ENCODE assay signal across 8 cellular contexts in genomic region chr5:13957032-13957645, GRCh38. TPM values are rescaled to one million over a fixed set of nuclear protein-coding genes. Genes with fewer than 3 reads are reported as not detected.
DNase-seq lines count a peak whose midpoint lies in the region; ATAC-seq and TF ChIP-seq lines count a peak whose summit lies in the region.

No MANE protein-coding gene starts in this region.

- no peaks in the 10 kb centered on the region for H3K27me3 Mint-ChIP-seq in T-cell

- intact Hi-C loops in lower lobe of right lung (cut with DNase I) = no loop called here

- H3K4me3 ChIP-seq in cardiac fibroblast (replicated peaks in 1 of 2; ENCODE audit: low read depth in 2 of 2, low read length in 2 of 2) (no peak overlapping the region), lower lobe of right lung (no peak overlapping the region)

- H3K4me1 ChIP-seq in lower lobe of right lung = no peaks in the 10 kb centered on the region

- no peaks in the 10 kb centered on the region for H3K4me1 Mint-ChIP-seq in T-cell

- H3K4me3 Mint-ChIP-seq in T-cell = no peak overlapping the region

- no peak overlapping the region for H3K27ac Mint-ChIP-seq in T-cell

- H3K36me3 ChIP-seq in lower lobe of right lung = no peaks in the 10 kb centered on the region

- POLR2A ChIA-PET in T-cell (lab: Charles Lee) = no interaction called here

- TF ChIP-seq CTCF in cardiac fibroblast (IDR thresholded peaks at IDR 0.05; ENCODE audit: low read depth, low read length) (peak; percentile 72), lower lobe of right lung (IDR thresholded peaks at IDR 0.05) (peak; percentile 38)

- H3K27me3 ChIP-seq in lower lobe of right lung (ENCODE audit: low read depth) = no peaks in the 10 kb centered on the region

- no peak overlapping the region for H3K27ac ChIP-seq in lower lobe of right lung

- H3K36me3 Mint-ChIP-seq in T-cell = no peaks in the 10 kb centered on the region

- DNase-seq in GDM1 (lab: John Stamatoyannopoulos, UW) = peak; percentile 9
- DNase-seq in HPDE6-E6E7 (ENCODE audit: extremely low spot score) = peak; percentile 49
- peak; percentile 76 for DNase-seq in NCI-H69 (lab: John Stamatoyannopoulos, UW)
- DNase-seq in cardiac fibroblast (ENCODE audit: low read depth in 2 of 2) = peak; percentile 61 to 77
- DNase-seq in lower lobe of right lung = no peak
- DNase-seq in central memory CD4-positive, alpha-beta T cell = no peak
- no peak for DNase-seq in T-cell

- ATAC-seq in GM21515 (IDR thresholded peaks at IDR 0.05; ENCODE audit: unreplicated experiment) = peak; percentile 96
- peak; percentile 62 to 68 for ATAC-seq in lower lobe of right lung
- ATAC-seq in T-cell (replicated peaks in 1 of 4) = no peak

- H3K9me3 ChIP-seq in lower lobe of right lung = no peaks in the 10 kb centered on the region

- CTCF ChIA-PET in T-cell (lab: Charles Lee) = interaction anchor here in 1 of 2 donors (0.5 kb wide), 1 partner anchor 1274 kb away, joined by 3 read pairs; no protein-coding TSS in a partner anchor

- peaks cover 0 to 7% (median 0%) of the 10 kb centered on the region in 3 donors for H3K9me3 Mint-ChIP-seq in T-cell

RNA-seq across cellular contexts. Expression of gene DNAH5, which starts 12.7 kb away (rescaled TPM):
- total RNA-seq in lower lobe of right lung = 13.8 TPM
- under 1 TPM in 1 of 5 donors, not detected in 4; 0.03 TPM for total RNA-seq in T-cell

Comparison
In these comparisons a context has a peak if more than half of its experiments do, and no peak if none do; other contexts are left out.
1. DNase-seq: peak in GDM1 (single experiment), HPDE6-E6E7 (single experiment), NCI-H69 (single experiment) and cardiac fibroblast (2 of 2); none in lower lobe of right lung (single experiment), central memory CD4-positive, alpha-beta T cell (single experiment) and T-cell (0 of 34).
2. ATAC-seq: peak in GM21515 (single experiment) and lower lobe of right lung (2 of 2); none in T-cell (0 of 4).
3. RNA of gene DNAH5, which starts 12.7 kb away (total RNA-seq): 13.8 TPM in lower lobe of right lung (single experiment); 0.03 TPM in T-cell; every median in the first group is over 10 times any median in the second.